12 cellular contexts compared by ENCODE assay signal in genomic region chr3:12560505-12561188, GRCh38. TPM values are rescaled to one million over a fixed set of nuclear protein-coding genes. Genes with fewer than 3 reads are reported as not detected.
A peak's percentile ranks its signal among the peaks of the same experiment; 100 is the strongest.
DNase-seq lines count a peak whose midpoint lies in the region; ATAC-seq lines count a peak whose summit lies in the region.
"Had no signal": no experiment of that assay in that cellular context is flagged by ENCODE, and none has a peak within 500 bp of the region (broad histone marks: within the 10 kb centered on the region; RNA-seq: fewer than 3 reads in every experiment).

No MANE protein-coding gene starts in this region.

- H3K27me3 Mint-ChIP-seq in activated T-cell treated with anti-CD3 and anti-CD28 coated beads, Interleukin-2, amount 50 U/mL, for 4 hours (ENCODE audit: low read depth): peaks cover 4% of the 10 kb centered on the region
- peaks cover 3% of the 10 kb centered on the region for H3K27me3 Mint-ChIP-seq in activated CD4-positive, alpha-beta memory T cell treated with anti-CD3 and anti-CD28 coated beads, Interleukin-2, amount 10 ng/mL, durations not matched to agents 7 days and 5 days
- H3K27me3 Mint-ChIP-seq in activated T-helper 1 cell treated with anti-CD3 and anti-CD28 coated beads, Interleukin-12 subunit alpha, Interleukin-12 subunit beta, Interleukin-2, Interleukin-4 antibody, amounts not matched to agents 30 ng/mL and 10 ng/mL and 1 ng/mL, durations not matched to agents 14 hours and 24 hours and 36 hours (ENCODE audit: insufficient read depth): peaks cover 4% of the 10 kb centered on the region

- CTCF ChIA-PET in activated CD4-positive, alpha-beta memory T cell treated with anti-CD3 and anti-CD28 coated beads, Interleukin-2, amount 10 ng/mL, durations not matched to agents 7 days and 5 days (lab: Charles Lee): interaction anchor here (0.7 to 1.0 kb wide), 3 partner anchors 62 to 103 kb away, joined by 3 read pairs; partner anchors contain the start of gene RAF1

- peak in 1 of 2 donors; percentile 16 for ATAC-seq in activated T-cell treated with anti-CD3 and anti-CD28 coated beads, Interleukin-2, amount 50 U/mL, for 4 hours
- peak; percentile 42 for ATAC-seq in HG02884 (IDR thresholded peaks at IDR 0.05; ENCODE audit: unreplicated experiment)
- ATAC-seq: SK-N-SH treated with all-trans-retinoic acid at 6 μM for 48 hours had no signal

- peak overlapping the region in 2 of 3 donors; percentile 26 to 96 for H3K9ac ChIP-seq in skeletal muscle tissue (ENCODE audit: low read depth in 1 of 3, low read length in 3 of 3)

- H3K4me1 Mint-ChIP-seq in activated T-cell treated with anti-CD3 and anti-CD28 coated beads, Interleukin-2, amount 50 U/mL, for 4 hours (ENCODE audit: low read depth): peaks cover 60% of the 10 kb centered on the region
- H3K4me1 Mint-ChIP-seq in activated CD4-positive, alpha-beta memory T cell treated with anti-CD3 and anti-CD28 coated beads, Interleukin-2, amount 10 ng/mL, durations not matched to agents 7 days and 5 days: peaks cover 56% of the 10 kb centered on the region
- peaks cover 51% of the 10 kb centered on the region for H3K4me1 Mint-ChIP-seq in activated T-helper 1 cell treated with anti-CD3 and anti-CD28 coated beads, Interleukin-12 subunit alpha, Interleukin-12 subunit beta, Interleukin-2, Interleukin-4 antibody, amounts not matched to agents 30 ng/mL and 10 ng/mL and 1 ng/mL, durations not matched to agents 14 hours and 24 hours and 36 hours (ENCODE audit: low read depth)

- H3K4me3 Mint-ChIP-seq in activated T-cell treated with anti-CD3 and anti-CD28 coated beads, Interleukin-2, amount 50 U/mL, for 4 hours: peak overlapping the region; percentile 25
- H3K4me3 Mint-ChIP-seq in activated CD4-positive, alpha-beta memory T cell treated with anti-CD3 and anti-CD28 coated beads, Interleukin-2, amount 10 ng/mL, durations not matched to agents 7 days and 5 days: no peak overlapping the region
- no peak overlapping the region for H3K4me3 Mint-ChIP-seq in activated T-helper 1 cell treated with anti-CD3 and anti-CD28 coated beads, Interleukin-12 subunit alpha, Interleukin-12 subunit beta, Interleukin-2, Interleukin-4 antibody, amounts not matched to agents 30 ng/mL and 10 ng/mL and 1 ng/mL, durations not matched to agents 14 hours and 24 hours and 36 hours

- H3K27me3 ChIP-seq in skeletal muscle tissue (ENCODE audit: control insufficient read depth in 3 of 3, insufficient read depth in 3 of 3, low read length in 3 of 3): no peaks in the 10 kb centered on the region
- H3K27me3 ChIP-seq: hepatocyte had no signal

- H3K27ac Mint-ChIP-seq in activated CD4-positive, alpha-beta memory T cell treated with anti-CD3 and anti-CD28 coated beads, Interleukin-2, amount 10 ng/mL, durations not matched to agents 7 days and 5 days: peak overlapping the region; percentile 38
- H3K27ac Mint-ChIP-seq in activated T-helper 1 cell treated with anti-CD3 and anti-CD28 coated beads, Interleukin-12 subunit alpha, Interleukin-12 subunit beta, Interleukin-2, Interleukin-4 antibody, amounts not matched to agents 30 ng/mL and 10 ng/mL and 1 ng/mL, durations not matched to agents 14 hours and 24 hours and 36 hours: no peak overlapping the region

- peaks cover 34 to 58% (median 54%) of the 10 kb centered on the region in 3 donors for H3K4me1 ChIP-seq in skeletal muscle tissue (ENCODE audit: control insufficient read depth in 3 of 3, insufficient read depth in 3 of 3, low read length in 3 of 3)

- no peaks in the 10 kb centered on the region for H3K36me3 ChIP-seq in skeletal muscle tissue (ENCODE audit: control insufficient read depth in 3 of 3, insufficient read depth in 3 of 3, low read length in 3 of 3)

- H3K4me3 ChIP-seq in skeletal muscle tissue (ENCODE audit: low read length in 3 of 3): peak overlapping the region; percentile 47 to 88 (median 48)
- H3K4me3 ChIP-seq: hepatocyte had no signal

- peak overlapping the region; percentile 96 for H3K27ac ChIP-seq in skeletal muscle tissue (ENCODE audit: low read depth, low read length)
- H3K27ac ChIP-seq: hepatocyte had no signal

- intact Hi-C loops in activated T-helper 1 cell treated with anti-CD3 and anti-CD28 coated beads, Interleukin-12 subunit alpha, Interleukin-12 subunit beta, Interleukin-2, Interleukin-4 antibody, amounts not matched to agents 30 ng/mL and 10 ng/mL and 1 ng/mL, durations not matched to agents 14 hours and 24 hours and 36 hours (cut with micrococcal nuclease): no loop called here

- no peaks in the 10 kb centered on the region for H3K9me3 ChIP-seq in skeletal muscle tissue (ENCODE audit: control insufficient read depth in 3 of 3, low read length in 3 of 3)

- no peak for DNase-seq in activated T-cell treated with anti-CD3 and anti-CD28 coated beads, Interleukin-2, amount 50 U/mL, for 4 hours
- no peak for DNase-seq in activated T-cell treated with anti-CD3 and anti-CD28 coated beads, Interleukin-2, amount 50 U/mL, for 1 hour
- DNase-seq in activated CD4-positive, alpha-beta memory T cell treated with anti-CD3 and anti-CD28 coated beads, Interleukin-2, amount 10 ng/mL, durations not matched to agents 7 days and 5 days: no peak
- DNase-seq in NCI-H748 (lab: John Stamatoyannopoulos, UW; ENCODE audit: unreplicated experiment) (no peak), mucosa of gallbladder (ENCODE audit: low spot score) (no peak)
- no peak for DNase-seq in activated T-helper 1 cell treated with anti-CD3 and anti-CD28 coated beads, Interleukin-12 subunit alpha, Interleukin-12 subunit beta, Interleukin-2, Interleukin-4 antibody, amounts not matched to agents 30 ng/mL and 10 ng/mL and 1 ng/mL, durations not matched to agents 14 hours and 24 hours and 36 hours (ENCODE audit: low spot score)
- DNase-seq: amniotic stem cell had no signal

- H3K9me3 Mint-ChIP-seq in activated T-cell treated with anti-CD3 and anti-CD28 coated beads, Interleukin-2, amount 50 U/mL, for 4 hours: peaks cover 6% of the 10 kb centered on the region
- H3K9me3 Mint-ChIP-seq in activated CD4-positive, alpha-beta memory T cell treated with anti-CD3 and anti-CD28 coated beads, Interleukin-2, amount 10 ng/mL, durations not matched to agents 7 days and 5 days: peaks cover 5% of the 10 kb centered on the region
- peaks cover 8% of the 10 kb centered on the region for H3K9me3 Mint-ChIP-seq in activated T-helper 1 cell treated with anti-CD3 and anti-CD28 coated beads, Interleukin-12 subunit alpha, Interleukin-12 subunit beta, Interleukin-2, Interleukin-4 antibody, amounts not matched to agents 30 ng/mL and 10 ng/mL and 1 ng/mL, durations not matched to agents 14 hours and 24 hours and 36 hours

- POLR2A ChIA-PET in activated CD4-positive, alpha-beta memory T cell treated with anti-CD3 and anti-CD28 coated beads, Interleukin-2, amount 10 ng/mL, durations not matched to agents 7 days and 5 days (lab: Charles Lee): interaction anchor here (0.6 to 2.5 kb wide), 4 partner anchors 22 to 103 kb away, joined by 3 to 11 read pairs (median 6); partner anchors contain the start of gene RAF1

- peaks cover 11% of the 10 kb centered on the region for H3K36me3 Mint-ChIP-seq in activated T-cell treated with anti-CD3 and anti-CD28 coated beads, Interleukin-2, amount 50 U/mL, for 4 hours (ENCODE audit: insufficient read depth)
- H3K36me3 Mint-ChIP-seq in activated CD4-positive, alpha-beta memory T cell treated with anti-CD3 and anti-CD28 coated beads, Interleukin-2, amount 10 ng/mL, durations not matched to agents 7 days and 5 days (ENCODE audit: low read depth): peaks cover 9% of the 10 kb centered on the region
- H3K36me3 Mint-ChIP-seq in activated T-helper 1 cell treated with anti-CD3 and anti-CD28 coated beads, Interleukin-12 subunit alpha, Interleukin-12 subunit beta, Interleukin-2, Interleukin-4 antibody, amounts not matched to agents 30 ng/mL and 10 ng/mL and 1 ng/mL, durations not matched to agents 14 hours and 24 hours and 36 hours (ENCODE audit: low read depth): peaks cover 10% of the 10 kb centered on the region

RNA-seq across cellular contexts. Expression of gene MKRN2, which starts 3.8 kb away (rescaled TPM):
- total RNA-seq in activated T-cell treated with anti-CD3 and anti-CD28 coated beads, Interleukin-2, amount 50 U/mL, for 4 hours: 10 to 100 TPM; 37.7 to 43.7 (median 37.8) TPM
- total RNA-seq in activated CD4-positive, alpha-beta memory T cell treated with anti-CD3 and anti-CD28 coated beads, Interleukin-2, amount 10 ng/mL, durations not matched to agents 7 days and 5 days: 10 to 100 TPM; 21.9 to 24.2 TPM
- 26.6 TPM for total RNA-seq in skeletal muscle tissue
- 28.5 and 28.6 TPM in 2 replicates for total RNA-seq in activated T-helper 1 cell treated with anti-CD3 and anti-CD28 coated beads, Interleukin-12 subunit alpha, Interleukin-12 subunit beta, Interleukin-2, Interleukin-4 antibody, amounts not matched to agents 30 ng/mL and 10 ng/mL and 1 ng/mL, durations not matched to agents 14 hours and 24 hours and 36 hours
- 24.5 TPM for total RNA-seq in mucosa of gallbladder

RNA-seq across cellular contexts. Expression of gene MKRN2OS, which starts 15.3 kb away (rescaled TPM):
- total RNA-seq in activated T-cell treated with anti-CD3 and anti-CD28 coated beads, Interleukin-2, amount 50 U/mL, for 4 hours: not detected
- not detected for total RNA-seq in activated CD4-positive, alpha-beta memory T cell treated with anti-CD3 and anti-CD28 coated beads, Interleukin-2, amount 10 ng/mL, durations not matched to agents 7 days and 5 days
- not detected for total RNA-seq in skeletal muscle tissue
- total RNA-seq in activated T-helper 1 cell treated with anti-CD3 and anti-CD28 coated beads, Interleukin-12 subunit alpha, Interleukin-12 subunit beta, Interleukin-2, Interleukin-4 antibody, amounts not matched to agents 30 ng/mL and 10 ng/mL and 1 ng/mL, durations not matched to agents 14 hours and 24 hours and 36 hours: not detected in 2 replicates
- 8.2 TPM for total RNA-seq in mucosa of gallbladder
- total RNA-seq: posterior vena cava had no signal
